ENCODE assay signal across 1 cellular context in the genomic region with DNA sequence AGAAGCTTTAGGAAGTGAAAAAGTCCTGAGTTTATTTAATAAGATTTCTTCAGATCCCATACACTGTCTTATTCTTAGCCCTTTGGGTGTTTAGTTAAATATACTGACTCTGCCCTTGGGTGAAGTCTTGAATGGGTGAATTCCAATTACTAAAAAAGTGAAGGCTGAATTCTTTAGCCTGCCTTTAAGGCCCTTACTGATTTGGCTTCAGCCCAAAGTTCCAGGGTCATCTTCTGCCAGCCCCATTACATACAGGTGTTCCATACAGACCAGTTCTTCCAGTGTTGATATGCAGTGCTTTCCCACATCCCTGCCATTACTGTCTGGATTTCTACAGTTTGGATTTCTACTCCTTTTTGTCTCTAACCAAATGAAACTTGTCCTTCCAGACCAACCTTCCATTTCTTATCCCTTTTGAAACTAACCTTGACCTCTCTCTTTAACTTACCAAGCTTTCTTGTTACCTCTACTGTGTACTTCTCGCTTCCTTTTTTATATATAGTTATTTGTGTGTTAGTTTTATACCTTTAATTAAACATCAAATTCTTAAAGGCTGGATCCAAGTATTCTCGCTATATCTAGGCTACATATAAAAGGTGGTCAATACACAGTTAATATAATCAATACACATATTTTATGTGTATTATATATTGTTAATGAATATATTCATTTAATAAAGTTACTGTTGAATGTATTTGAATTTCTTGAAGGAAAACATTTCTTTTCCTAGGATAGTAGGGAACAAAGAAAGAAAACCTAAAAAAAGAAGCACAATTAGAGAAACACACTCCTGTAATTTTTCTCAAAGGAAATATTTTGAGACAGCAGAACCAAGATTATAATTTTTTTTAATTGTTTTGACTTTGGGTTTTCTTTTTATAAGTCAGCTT.
TF ChIP-seq lines count a peak whose summit lies in the region.

No MANE protein-coding gene starts in this region.

TF ChIP-seq in SK-N-SH treated with all-trans-retinoic acid at 6 μM for 48 hours, 23 proteins besides CTCF, POLR2A, EP300 and RAD21 (continued from another document):
- TF ChIP-seq, protein P1, sequence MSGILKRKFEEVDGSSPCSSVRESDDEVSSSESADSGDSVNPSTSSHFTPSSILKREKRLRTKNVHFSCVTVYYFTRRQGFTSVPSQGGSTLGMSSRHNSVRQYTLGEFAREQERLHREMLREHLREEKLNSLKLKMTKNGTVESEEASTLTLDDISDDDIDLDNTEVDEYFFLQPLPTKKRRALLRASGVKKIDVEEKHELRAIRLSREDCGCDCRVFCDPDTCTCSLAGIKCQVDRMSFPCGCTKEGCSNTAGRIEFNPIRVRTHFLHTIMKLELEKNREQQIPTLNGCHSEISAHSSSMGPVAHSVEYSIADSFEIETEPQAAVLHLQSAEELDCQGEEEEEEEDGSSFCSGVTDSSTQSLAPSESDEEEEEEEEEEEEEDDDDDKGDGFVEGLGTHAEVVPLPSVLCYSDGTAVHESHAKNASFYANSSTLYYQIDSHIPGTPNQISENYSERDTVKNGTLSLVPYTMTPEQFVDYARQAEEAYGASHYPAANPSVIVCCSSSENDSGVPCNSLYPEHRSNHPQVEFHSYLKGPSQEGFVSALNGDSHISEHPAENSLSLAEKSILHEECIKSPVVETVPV (CRISPR knock-in tag; IDR thresholded peaks at IDR 0.05): no peak
- no peak for TF ChIP-seq ZNF70 (CRISPR knock-in tag; IDR thresholded peaks at IDR 0.05)
- TF ChIP-seq GLIS3 (CRISPR knock-in tag; IDR thresholded peaks at IDR 0.05): no peak
- no peak for TF ChIP-seq ZFP3 (CRISPR knock-in tag; IDR thresholded peaks at IDR 0.05)
- no peak for TF ChIP-seq PPARA (CRISPR knock-in tag; IDR thresholded peaks at IDR 0.05; ENCODE audit: borderline replicate concordance)
TF ChIP-seq in SK-N-SH treated with all-trans-retinoic acid at 6 μM for 48 hours: peak in this region for 0.
